21 cellular contexts compared by ENCODE assay signal in the genomic region with DNA sequence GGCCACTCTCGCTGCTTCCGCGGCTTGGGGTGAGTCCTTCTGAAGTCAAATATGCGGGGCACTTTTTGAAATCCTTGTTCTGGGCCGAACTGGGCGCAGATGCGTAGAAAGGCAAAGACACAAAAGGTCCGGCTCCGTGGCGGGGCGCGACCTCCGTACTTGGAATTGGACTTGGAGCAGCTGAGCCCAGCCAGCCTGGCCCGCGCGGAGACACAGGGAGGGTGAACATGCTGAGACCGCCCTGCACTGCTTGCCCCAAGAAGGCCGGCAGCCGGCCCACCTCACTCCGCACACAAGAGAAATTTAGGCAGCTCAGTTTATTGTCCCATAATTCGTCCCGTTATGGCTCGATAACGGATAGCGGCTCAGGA.
DNase-seq lines count a peak whose midpoint lies in the region; ATAC-seq, FAIRE-seq and TF ChIP-seq lines count a peak whose summit lies in the region.
"Had no signal": no experiment of that assay in that cellular context is flagged by ENCODE, and none has a peak within 500 bp of the region (broad histone marks: within the 10 kb centered on the region; RNA-seq: fewer than 3 reads in every experiment).

No MANE protein-coding gene starts in this region.

- TF ChIP-seq CTCF in BJ (IDR thresholded peaks at IDR 0.05; ENCODE audit: insufficient read depth, low read depth, low read length) = no peak
- TF ChIP-seq CTCF in kidney (IDR thresholded peaks at IDR 0.05; ENCODE audit: borderline replicate concordance, extremely low read depth, insufficient read depth) = no peak

- CTCF ChIA-PET in BJ (lab: Yijun Ruan, JAX) = interaction anchor here (0.8 kb wide), 1 partner anchor 98 kb away, joined by 3 read pairs; no protein-coding TSS in a partner anchor

- no peak overlapping the region for H2AK5ac ChIP-seq in neuronal stem cell (ENCODE audit: low read depth, low read length)

- H3K4me1 ChIP-seq in kidney (ENCODE audit: control insufficient read depth in 1 of 2, insufficient read depth in 1 of 2, low read depth in 1 of 2, low read length in 2 of 2) (no peaks in the 10 kb centered on the region), neuronal stem cell (ENCODE audit: control insufficient read depth in 2 of 2, insufficient read depth in 1 of 2, low read depth in 1 of 2, low read length in 2 of 2) (peaks cover 0 to 3% of the 10 kb centered on the region in 2 donors)

- H3K36me3 ChIP-seq in BJ (ENCODE audit: control insufficient read depth, insufficient read depth, low read length) (no peaks in the 10 kb centered on the region), kidney (ENCODE audit: control insufficient read depth in 1 of 2, insufficient read depth in 2 of 2, low read length in 2 of 2) (no peaks in the 10 kb centered on the region), neuronal stem cell (replicated peaks in 1 of 2; ENCODE audit: control insufficient read depth in 2 of 2, insufficient read depth in 2 of 2, low read length in 2 of 2) (no peaks in the 10 kb centered on the region)
- H3K36me3 ChIP-seq: tibial nerve had no signal

- no peak for ATAC-seq in HG03342 (IDR thresholded peaks at IDR 0.05; ENCODE audit: unreplicated experiment)
- ATAC-seq: PC-3 had no signal

- no peaks in the 10 kb centered on the region for H3K79me1 ChIP-seq in neuronal stem cell (ENCODE audit: low read depth, low read length)

- H4K8ac ChIP-seq in neuronal stem cell (ENCODE audit: low read depth, low read length) = no peak overlapping the region

- intact Hi-C loops in kidney (cut with DNase I) = no loop called here

- no peak overlapping the region for H2BK15ac ChIP-seq in neuronal stem cell (ENCODE audit: low read length)

- H3K27ac ChIP-seq in kidney (ENCODE audit: low read depth in 2 of 2, low read length in 2 of 2) = no peak overlapping the region
- H3K27ac ChIP-seq in neuronal stem cell (replicated peaks; ENCODE audit: low read length) = no peak overlapping the region
- H3K27ac ChIP-seq: tibial nerve had no signal

- H2BK120ac ChIP-seq in neuronal stem cell (ENCODE audit: low read depth, low read length) = no peak overlapping the region

- H3K9me3 ChIP-seq in kidney (ENCODE audit: control insufficient read depth in 1 of 2, low read length in 2 of 2) = no peaks in the 10 kb centered on the region
- peaks cover 0 to 2% of the 10 kb centered on the region in 2 donors for H3K9me3 ChIP-seq in neuronal stem cell (replicated peaks in 1 of 2; ENCODE audit: control insufficient read depth in 2 of 2, insufficient read depth in 1 of 2, low read depth in 1 of 2, low read length in 2 of 2)
- H3K9me3 ChIP-seq: SK-N-SH, tibial nerve had no signal

- H3K4ac ChIP-seq in neuronal stem cell (ENCODE audit: low read length) = no peak overlapping the region

- no peak overlapping the region for H3K14ac ChIP-seq in neuronal stem cell (ENCODE audit: low read length)

- no peak overlapping the region for H2BK12ac ChIP-seq in neuronal stem cell (ENCODE audit: low read length)

- H3K23ac ChIP-seq in neuronal stem cell (ENCODE audit: low read depth, low read length, poor library complexity) = no peak overlapping the region

- H3K27me3 ChIP-seq in BJ (ENCODE audit: control insufficient read depth, insufficient read depth, low read length) = peaks cover 5% of the 10 kb centered on the region; the same call in 1 of the 2 replicates
- H3K27me3 ChIP-seq in neuronal stem cell (ENCODE audit: control insufficient read depth in 3 of 3, insufficient read depth in 3 of 3, low read depth in 1 of 3, low read length in 3 of 3) = peaks cover 0 to 11% (median 0%) of the 10 kb centered on the region in 3 experiments
- H3K27me3 ChIP-seq: tibial nerve had no signal

- WGBS in neuronal stem cell (ENCODE audit: extremely low coverage in 2 of 2, insufficient read length in 2 of 2, insufficient replicate concordance in 1 of 2), 2 donors = no CpG with 5 or more reads among the region's 25 CpGs

- POLR2A ChIA-PET in BJ (lab: Charles Lee) = no interaction called here

- H3K18ac ChIP-seq in neuronal stem cell (ENCODE audit: low read length) = peak overlapping the region; percentile 44

- H3K4me2 ChIP-seq in neuronal stem cell (ENCODE audit: insufficient read depth, low read length, poor library complexity, severe bottlenecking) = peak overlapping the region; percentile 32
- H3K4me2 ChIP-seq: SK-N-SH had no signal

- peak overlapping the region; percentile 69 for H2BK5ac ChIP-seq in neuronal stem cell (ENCODE audit: low read length)

- H3K4me3 ChIP-seq in BJ (ENCODE audit: low read depth, low read length) (peak overlapping the region; percentile 17), kidney (ENCODE audit: low read length in 2 of 2) (no peak overlapping the region), neuronal stem cell (ENCODE audit: low read length in 2 of 2) (peak overlapping the region in 1 of 2 donors; percentile 0)

- H2AFZ ChIP-seq in neuronal stem cell (ENCODE audit: low read length) = peak overlapping the region; percentile 73

- no peak overlapping the region for H3K9ac ChIP-seq in kidney (ENCODE audit: low read length in 2 of 2)
- peak overlapping the region; percentile 38 for H3K9ac ChIP-seq in neuronal stem cell (ENCODE audit: low read depth, low read length, poor library complexity)
- H3K9ac ChIP-seq: SK-N-SH had no signal

- FAIRE-seq in kidney (lab: Jason Lieb, UNC) = no peak
- no peak for FAIRE-seq in urothelium cell line (lab: Jason Lieb, UNC)
- FAIRE-seq: A204.1 had no signal

- H4K91ac ChIP-seq in neuronal stem cell (ENCODE audit: low read depth, low read length, poor library complexity) = no peak overlapping the region

- DNase-seq in BJ (ENCODE audit: low read depth) (no peak), ecto neural progenitor cell (ENCODE audit: low spot score) (peak; percentile 51), kidney (peak; percentile 97), neuronal stem cell (ENCODE audit: low spot score) (no peak), NCI-H510A treated with DMSO at 0.1 percent for 48 hours (lab: John Stamatoyannopoulos, UW) (no peak), urothelium cell line (ENCODE audit: low spot score) (no peak)
- DNase-seq in activated naive CD4-positive, alpha-beta T cell (lab: John Stamatoyannopoulos, UW) = no peak
- DNase-seq: activated CD4-positive, alpha-beta T cell treated with anti-CD3 and anti-CD28 coated beads, Interleukin-2, amount 50 U/mL, for 48 hours; activated naive CD8-positive, alpha-beta T cell treated with anti-CD3 and anti-CD28 coated beads for 36 hours; activated T-cell treated with anti-CD3 and anti-CD28 coated beads, Interleukin-2, amount 50 U/mL, for 48 hours; DMS53; effector CD8-positive, alpha-beta T cell; mammary epithelial cell; MM.1S; NCI-H2029; nucleus accumbens; PC-3; SK-N-SH had no signal

Comparison
In these comparisons a context has a peak if more than half of its experiments do, and no peak if none do; other contexts are left out.
1. DNase-seq: peak in ecto neural progenitor cell (single experiment) and kidney (single experiment); none in BJ (single experiment), neuronal stem cell (single experiment), NCI-H510A treated with DMSO at 0.1 percent for 48 hours (single experiment), urothelium cell line (single experiment) and activated naive CD4-positive, alpha-beta T cell (0 of 4).